Comparison of ENCODE assay signal across 9 cellular contexts in genomic region chr3:161035711-161036110, GRCh38.
DNase-seq lines count a peak whose midpoint lies in the region; ATAC-seq and TF ChIP-seq lines count a peak whose summit lies in the region.
"Had no signal": no experiment of that assay in that cellular context is flagged by ENCODE, and none has a peak within 500 bp of the region (broad histone marks: within the 10 kb centered on the region; RNA-seq: fewer than 3 reads in every experiment).

No MANE protein-coding gene starts in this region.

- H3K27me3 Mint-ChIP-seq in activated naive CD8-positive, alpha-beta T cell treated with anti-CD3 and anti-CD28 coated beads, Interleukin-2, amount 50 U/mL, for 24 hours: no peaks in the 10 kb centered on the region
- no peaks in the 10 kb centered on the region for H3K27me3 Mint-ChIP-seq in nephron progenitor cell (ENCODE audit: low read depth, poor library complexity)

- H3K36me3 Mint-ChIP-seq in activated naive CD8-positive, alpha-beta T cell treated with anti-CD3 and anti-CD28 coated beads, Interleukin-2, amount 50 U/mL, for 24 hours (ENCODE audit: low read depth): peaks cover 7% of the 10 kb centered on the region
- peaks cover 26% of the 10 kb centered on the region for H3K36me3 Mint-ChIP-seq in nephron progenitor cell (ENCODE audit: low read depth)

- no peak overlapping the region for H3K4me3 ChIP-seq in AG09309 (ENCODE audit: control insufficient read depth, low read depth, low read length)
- H3K4me3 ChIP-seq in kidney epithelial cell (ENCODE audit: low read depth, low read length): no peak overlapping the region
- H3K4me3 ChIP-seq: BLaER1 had no signal

- H3K36me3 ChIP-seq in kidney epithelial cell (ENCODE audit: control insufficient read depth, insufficient read depth, low read length): no peaks in the 10 kb centered on the region

- H3K9me3 Mint-ChIP-seq in activated naive CD8-positive, alpha-beta T cell treated with anti-CD3 and anti-CD28 coated beads, Interleukin-2, amount 50 U/mL, for 24 hours: peaks cover 19% of the 10 kb centered on the region
- peaks cover 36% of the 10 kb centered on the region for H3K9me3 Mint-ChIP-seq in nephron progenitor cell

- peak overlapping the region; percentile 83 for H3K27ac Mint-ChIP-seq in activated naive CD8-positive, alpha-beta T cell treated with anti-CD3 and anti-CD28 coated beads, Interleukin-2, amount 50 U/mL, for 24 hours
- no peak overlapping the region for H3K27ac Mint-ChIP-seq in nephron progenitor cell

- DNase-seq in AG09309 (ENCODE audit: low read depth) (peak; percentile 23), KBM-7 (peak; percentile 80), kidney epithelial cell (ENCODE audit: low read depth) (peak; percentile 56), nephron progenitor cell (no peak), cerebellar nuclear complex (lab: John Stamatoyannopoulos, UW) (no peak), GM10266 (ENCODE audit: extremely low spot score) (no peak)
- DNase-seq in activated naive CD8-positive, alpha-beta T cell treated with anti-CD3 and anti-CD28 coated beads, Interleukin-2, amount 50 U/mL, for 24 hours: no peak
- DNase-seq in central memory CD4-positive, alpha-beta T cell: no peak

- H3K4me3 Mint-ChIP-seq in activated naive CD8-positive, alpha-beta T cell treated with anti-CD3 and anti-CD28 coated beads, Interleukin-2, amount 50 U/mL, for 24 hours: peak overlapping the region; percentile 50
- H3K4me3 Mint-ChIP-seq in nephron progenitor cell: no peak overlapping the region

- TF ChIP-seq CTCF in AG09309 (IDR thresholded peaks at IDR 0.05; ENCODE audit: control insufficient read depth, insufficient read depth, low read depth, low read length, missing control alignments) (no peak), kidney epithelial cell (IDR thresholded peaks at IDR 0.05; ENCODE audit: insufficient read depth, low read length, poor library complexity, severe bottlenecking) (no peak), nephron progenitor cell (IDR thresholded peaks at IDR 0.05) (no peak), GM10266 (IDR thresholded peaks at IDR 0.05; ENCODE audit: control insufficient read depth, insufficient read depth, low read depth, missing control alignments) (no peak)

- peak; percentile 39 for ATAC-seq in activated naive CD8-positive, alpha-beta T cell treated with anti-CD3 and anti-CD28 coated beads, Interleukin-2, amount 50 U/mL, for 24 hours

- H3K4me1 Mint-ChIP-seq in activated naive CD8-positive, alpha-beta T cell treated with anti-CD3 and anti-CD28 coated beads, Interleukin-2, amount 50 U/mL, for 24 hours: peaks cover 19% of the 10 kb centered on the region
- no peaks in the 10 kb centered on the region for H3K4me1 Mint-ChIP-seq in nephron progenitor cell

- H3K27me3 ChIP-seq in kidney epithelial cell (ENCODE audit: control insufficient read depth, insufficient read depth, low read length): no peaks in the 10 kb centered on the region
- H3K27me3 ChIP-seq: BLaER1 had no signal

- in situ Hi-C loops in KBM-7 (cut with MboI; ENCODE audit: low pct_unique_long_range_greater_than_20kb, low sequenced_read_pairs): no loop called here

Comparison
In these comparisons a context has a peak if more than half of its experiments do, and no peak if none do; other contexts are left out.
1. DNase-seq: peak in AG09309 (single experiment), KBM-7 (single experiment) and kidney epithelial cell (single experiment); none in activated naive CD8-positive, alpha-beta T cell treated with anti-CD3 and anti-CD28 coated beads, Interleukin-2, amount 50 U/mL, for 24 hours (single experiment), nephron progenitor cell (single experiment), central memory CD4-positive, alpha-beta T cell (single experiment), cerebellar nuclear complex (0 of 2) and GM10266 (single experiment).